21 cellular contexts compared by ENCODE assay signal in genomic region chr18:5452943-5453342, GRCh38.
DNase-seq lines count a peak whose midpoint lies in the region; TF ChIP-seq lines count a peak whose summit lies in the region.
"Had no signal": no experiment of that assay in that cellular context is flagged by ENCODE, and none has a peak within 500 bp of the region (broad histone marks: within the 10 kb centered on the region; RNA-seq: fewer than 3 reads in every experiment).

No MANE protein-coding gene starts in this region.

- no peak overlapping the region for H3K27ac Mint-ChIP-seq in osteocyte (ENCODE audit: unreplicated experiment)
- H3K27ac Mint-ChIP-seq: CD8-positive, alpha-beta T cell had no signal

- H3K36me3 Mint-ChIP-seq in osteocyte (ENCODE audit: unreplicated experiment), result no peaks in the 10 kb centered on the region
- H3K36me3 Mint-ChIP-seq: CD8-positive, alpha-beta T cell had no signal

- no peak for TF ChIP-seq CTCF in osteocyte (IDR thresholded peaks at IDR 0.05)

- no peaks in the 10 kb centered on the region for H3K27me3 Mint-ChIP-seq in osteocyte (ENCODE audit: unreplicated experiment)

- H3K4me3 Mint-ChIP-seq in osteocyte (ENCODE audit: unreplicated experiment), result no peak overlapping the region
- H3K4me3 Mint-ChIP-seq: CD8-positive, alpha-beta T cell had no signal

- no peaks in the 10 kb centered on the region for H3K9me3 Mint-ChIP-seq in osteocyte (ENCODE audit: unreplicated experiment)
- H3K9me3 Mint-ChIP-seq: CD8-positive, alpha-beta T cell had no signal

- DNase-seq in AG20443 (ENCODE audit: low spot score) (peak; percentile 11), NCI-H69 (lab: John Stamatoyannopoulos, UW) (peak; percentile 55), dermis blood vessel endothelial cell (peak; percentile 54), kidney tubule cell (ENCODE audit: low spot score) (peak; percentile 17), osteocyte (ENCODE audit: extremely low spot score, unreplicated experiment) (no peak), ecto neural progenitor cell (ENCODE audit: low spot score) (no peak), EL (no peak)
- DNase-seq: 8988T; AML-193; CD8-positive, alpha-beta T cell; DND-41; GOT3; Kasumi-1; MG63; NCI-H1417 treated with DMSO at 0.1 percent for 48 hours; NCI-H187 treated with DMSO at 0.1 percent for 48 hours; NCI-H2107; NCI-H2227 treated with DMSO at 0.1 percent for 48 hours; NCI-H510A treated with DMSO at 0.1 percent for 48 hours; NCI-H774; Peyer's patch had no signal

- peaks cover 24% of the 10 kb centered on the region for H3K4me1 Mint-ChIP-seq in osteocyte (ENCODE audit: unreplicated experiment)

Comparison
In these comparisons a context has a peak if more than half of its experiments do, and no peak if none do; other contexts are left out.
1. DNase-seq: peak in AG20443 (single experiment), NCI-H69 (single experiment), dermis blood vessel endothelial cell (single experiment) and kidney tubule cell (single experiment); none in osteocyte (single experiment), ecto neural progenitor cell (single experiment) and EL (single experiment).